ENCODE assay signal across 20 cellular contexts in the genomic region with DNA sequence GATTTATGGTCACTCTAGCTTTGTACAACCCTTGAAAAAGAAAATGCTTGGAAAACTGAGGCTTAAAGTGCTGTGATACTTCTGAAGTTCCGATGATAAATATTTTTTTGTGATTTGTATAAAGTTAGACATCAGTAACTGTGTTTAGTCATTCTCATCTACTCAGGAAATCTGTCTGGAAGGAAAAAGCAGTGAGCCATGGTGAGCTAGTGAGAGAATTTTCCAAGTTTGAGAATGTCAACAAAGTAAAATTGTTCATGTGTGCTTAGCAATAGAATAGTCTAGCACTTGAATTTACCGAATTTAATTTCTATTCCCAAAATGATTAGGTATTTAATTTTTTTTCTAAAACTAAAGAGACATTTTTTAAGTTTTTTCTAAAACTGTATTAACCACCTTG. TPM values are rescaled to one million over a fixed set of nuclear protein-coding genes. Genes with fewer than 3 reads are reported as not detected.
DNase-seq lines count a peak whose midpoint lies in the region; ATAC-seq, FAIRE-seq and TF ChIP-seq lines count a peak whose summit lies in the region.
"Had no signal": no experiment of that assay in that cellular context is flagged by ENCODE, and none has a peak within 500 bp of the region (broad histone marks: within the 10 kb centered on the region; RNA-seq: fewer than 3 reads in every experiment).

No MANE protein-coding gene starts in this region.

- H3K9me3 ChIP-seq in osteoblast (ENCODE audit: low read depth, low read length) (no peaks in the 10 kb centered on the region), adrenal gland (replicated peaks in 1 of 3) (no peaks in the 10 kb centered on the region), lower lobe of right lung (peaks cover 3% of the 10 kb centered on the region)
- H3K9me3 ChIP-seq: Caco-2, HAP-1 had no signal

- no peak overlapping the region for H3K4me2 ChIP-seq in osteoblast (ENCODE audit: insufficient read depth, low read length)

- TF ChIP-seq POLR2A in adrenal gland (IDR thresholded peaks at IDR 0.05) = no peak

- intact Hi-C loops in adrenal gland (cut with DNase I) (no loop called here), lower lobe of right lung (cut with DNase I) (no loop called here)

- peak overlapping the region; percentile 40 for H2AFZ ChIP-seq in osteoblast (ENCODE audit: low read length)

- H3K4me3 ChIP-seq in osteoblast (ENCODE audit: insufficient read depth, low read length) (no peak overlapping the region), adrenal gland (no peak overlapping the region), lower lobe of right lung (no peak overlapping the region)
- H3K4me3 ChIP-seq: HAP-1 had no signal

- peak overlapping the region; percentile 25 for H3K27ac ChIP-seq in osteoblast (ENCODE audit: low read depth, low read length)
- H3K27ac ChIP-seq in adrenal gland = no peak overlapping the region
- H3K27ac ChIP-seq in lower lobe of right lung = no peak overlapping the region

- no peaks in the 10 kb centered on the region for H3K27me3 ChIP-seq in osteoblast (ENCODE audit: insufficient read depth, low read length)
- H3K27me3 ChIP-seq in adrenal gland = no peaks in the 10 kb centered on the region
- H3K27me3 ChIP-seq in lower lobe of right lung (ENCODE audit: low read depth) = no peaks in the 10 kb centered on the region

- no peaks in the 10 kb centered on the region for H4K20me1 ChIP-seq in osteoblast (ENCODE audit: insufficient read depth, low read length)

- WGBS in adrenal gland, 4 donors = 69 to 82% (median 79%) methylated on average over 2 of the region's 2 CpGs

- TF ChIP-seq CTCF in osteoblast (IDR thresholded peaks at IDR 0.05; ENCODE audit: extremely low read depth, low read depth, low read length) (no peak), adrenal gland (IDR thresholded peaks at IDR 0.05) (no peak), lower lobe of right lung (IDR thresholded peaks at IDR 0.05) (no peak)

- in situ Hi-C loops in Caki2 (cut with HindIII; ENCODE audit: low pct_unique_long_range_greater_than_20kb, low sequenced_read_pairs) = no loop called here

- H3K79me2 ChIP-seq in osteoblast (ENCODE audit: insufficient read depth, low read length) = no peaks in the 10 kb centered on the region

- no peaks in the 10 kb centered on the region for H3K36me3 ChIP-seq in osteoblast (ENCODE audit: insufficient read depth, low read length)
- no peaks in the 10 kb centered on the region for H3K36me3 ChIP-seq in adrenal gland (replicated peaks in 1 of 2)
- H3K36me3 ChIP-seq in lower lobe of right lung = no peaks in the 10 kb centered on the region
- H3K36me3 ChIP-seq: HAP-1 had no signal

- DNase-seq in Caki2 (ENCODE audit: low read depth) = peak; percentile 29
- peak; percentile 60 for DNase-seq in RCC 7860 (ENCODE audit: low spot score)
- peak; percentile 57 for DNase-seq in kidney glomerular epithelial cell (lab: John Stamatoyannopoulos, UW)
- DNase-seq in osteoblast (ENCODE audit: insufficient read length, low spot score, missing footprints) = no peak
- DNase-seq in GDM1 (lab: John Stamatoyannopoulos, UW) = no peak
- DNase-seq in adrenal gland = no peak
- no peak for DNase-seq in lower lobe of right lung
- DNase-seq in Kasumi-1 (lab: John Stamatoyannopoulos, UW) = no peak
- DNase-seq: 8988T; C1 segment of cervical spinal cord; Caco-2; CD4-positive, alpha-beta memory T cell; DMS 273 treated with DMSO at 0.1 percent for 48 hours; DMS79; GF-D8; GOT3 had no signal

- H3K4me1 ChIP-seq in osteoblast (ENCODE audit: insufficient read depth, low read length) = peaks cover 23% of the 10 kb centered on the region
- H3K4me1 ChIP-seq in adrenal gland (replicated peaks in 1 of 2) = no peaks in the 10 kb centered on the region
- no peaks in the 10 kb centered on the region for H3K4me1 ChIP-seq in lower lobe of right lung
- H3K4me1 ChIP-seq: Caco-2, HAP-1 had no signal

- peak; percentile 86 for FAIRE-seq in RCC 7860 (lab: Jason Lieb, UNC)
- FAIRE-seq: D721Med, GM12892, H54 had no signal

- ATAC-seq in lower lobe of right lung = no peak

RNA-seq across cellular contexts. Expression of gene PLCB4, which starts 41.3 kb away (rescaled TPM):
- total RNA-seq in Caki2 (2014; rRNA removed; shearing (Covaris generic); ENCODE audit: low replicate concordance) = 10.0 and 28.0 TPM in 2 replicates
- total RNA-seq in osteoblast (13.0 and 25.6 TPM in 2 replicates), adrenal gland (1 to 10 TPM in 5 of 8 donors, under 1 TPM in 3; 0.26 to 8.1 (median 2.4) TPM), lower lobe of right lung (6.6 TPM)
- 1 to 10 TPM; 1.7 to 8.5 (median 6.0) TPM for polyA plus RNA-seq in adrenal gland
- total RNA-seq: CD4-positive, alpha-beta memory T cell had no signal
- polyA plus RNA-seq: CD4-positive, alpha-beta memory T cell had no signal

Comparison
In these comparisons a context has a peak if more than half of its experiments do, and no peak if none do; other contexts are left out.
1. DNase-seq: peak in Caki2 (single experiment), RCC 7860 (single experiment) and kidney glomerular epithelial cell (single experiment); none in osteoblast (single experiment), GDM1 (single experiment), adrenal gland (0 of 7), lower lobe of right lung (single experiment) and Kasumi-1 (0 of 2).